ENCODE assay signal across 17 cellular contexts in the genomic region with DNA sequence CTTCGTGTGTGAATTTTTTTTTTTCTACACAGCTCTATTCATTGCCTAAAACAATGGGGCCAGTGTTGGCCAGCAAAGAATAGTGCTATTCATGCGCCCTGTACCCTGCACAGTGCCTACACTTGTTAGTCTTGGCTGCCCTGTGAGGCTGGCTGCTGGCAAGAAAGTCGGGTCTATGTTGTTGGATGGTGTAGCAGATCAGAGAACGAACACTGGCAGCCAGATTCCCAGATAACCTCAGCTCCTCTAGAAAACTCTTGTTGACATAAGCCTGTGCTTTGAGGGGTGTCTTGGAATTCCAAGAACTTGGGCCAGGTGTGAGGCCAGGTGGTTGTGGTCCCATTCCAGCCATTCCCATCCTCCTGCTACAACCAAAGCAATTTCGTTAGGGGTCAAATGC.
DNase-seq lines count a peak whose midpoint lies in the region; ATAC-seq, FAIRE-seq and TF ChIP-seq lines count a peak whose summit lies in the region.
"Had no signal": no experiment of that assay in that cellular context is flagged by ENCODE, and none has a peak within 500 bp of the region (broad histone marks: within the 10 kb centered on the region; RNA-seq: fewer than 3 reads in every experiment).

No MANE protein-coding gene starts in this region.

- no peak for TF ChIP-seq CTCF in pancreas (IDR thresholded peaks at IDR 0.05)

- H3K4me1 ChIP-seq in pancreas = no peaks in the 10 kb centered on the region
- H3K4me1 ChIP-seq: A549 had no signal

- no peaks in the 10 kb centered on the region for H3K27me3 ChIP-seq in pancreas
- H3K27me3 ChIP-seq: brain microvascular endothelial cell had no signal

- DNase-seq in Ammon's horn (ENCODE audit: low spot score) (peak; percentile 97), anterior cingulate cortex (lab: John Stamatoyannopoulos, UW) (peak in 56 of 58 donors; percentile 29 to 96 (median 81)), globus pallidus (ENCODE audit: low spot score) (peak; percentile 99), pancreas (peak in 3 of 6 donors; percentile 23 to 34 (median 25))
- no peak for DNase-seq in activated CD4-positive, alpha-beta T cell treated with anti-CD3 and anti-CD28 coated beads for 4 hours
- DNase-seq: brain microvascular endothelial cell; CD4-positive, alpha-beta T cell; foreskin fibroblast; immature natural killer cell; NCI-H1930; NCI-H524 treated with DMSO at 0.1 percent for 48 hours; SK-N-SH had no signal

- FAIRE-seq in pancreas (lab: Jason Lieb, UNC) = no peak
- FAIRE-seq: A549, TTC549 had no signal

- ATAC-seq in pancreas (peak; percentile 78 to 97 (median 86)), GM18873 (IDR thresholded peaks at IDR 0.05; ENCODE audit: low FRiP score, unreplicated experiment) (no peak), HG03139 (IDR thresholded peaks at IDR 0.05; ENCODE audit: unreplicated experiment) (no peak), GM19397 (IDR thresholded peaks at IDR 0.05; ENCODE audit: unreplicated experiment) (no peak)
- ATAC-seq: A549 had no signal

- no peaks in the 10 kb centered on the region for H3K9me3 ChIP-seq in pancreas
- H3K9me3 ChIP-seq: A549 had no signal

- intact Hi-C loops in pancreas (cut with DNase I) = no loop called here

- H3K36me3 ChIP-seq in pancreas = no peaks in the 10 kb centered on the region
- H3K36me3 ChIP-seq: brain microvascular endothelial cell had no signal

- H3K27ac ChIP-seq in pancreas = no peak overlapping the region
- H3K27ac ChIP-seq: A549, brain microvascular endothelial cell had no signal

- 37 to 41% methylated on average over 5 of the region's 5 CpGs for WGBS in pancreas, 2 donors

- no peak overlapping the region for H3K4me3 ChIP-seq in pancreas
- H3K4me3 ChIP-seq: A549 had no signal

Comparison
In these comparisons a context has a peak if more than half of its experiments do, and no peak if none do; other contexts are left out.
1. DNase-seq: peak in Ammon's horn (single experiment), anterior cingulate cortex (56 of 58) and globus pallidus (single experiment); none in activated CD4-positive, alpha-beta T cell treated with anti-CD3 and anti-CD28 coated beads for 4 hours (0 of 2).
2. ATAC-seq: peak in pancreas (4 of 4); none in GM18873 (single experiment), HG03139 (single experiment) and GM19397 (single experiment).